In genomic region chr1:213938776-213939175, GRCh38 we compare ENCODE assay signal across 37 cellular contexts. TPM values are rescaled to one million over a fixed set of nuclear protein-coding genes. Genes with fewer than 3 reads are reported as not detected.
"Had no signal": no experiment of that assay in that cellular context is flagged by ENCODE, and none has a peak within 500 bp of the region (broad histone marks: within the 10 kb centered on the region; RNA-seq: fewer than 3 reads in every experiment).

No MANE protein-coding gene starts in this region.

- H3K36me3 ChIP-seq: adrenal gland, brain microvascular endothelial cell, breast epithelium, WERI-Rb-1 had no signal

- H3K27me3 Mint-ChIP-seq: activated CD4-positive, alpha-beta memory T cell treated with anti-CD3 and anti-CD28 coated beads for 36 hours; activated CD4-positive, alpha-beta T cell treated with anti-CD3 and anti-CD28 coated beads, Interleukin-2, amount 10 ng/mL, durations not matched to agents 24 days and 14 days; activated CD8-positive, alpha-beta T cell treated with anti-CD3 and anti-CD28 coated beads for 36 hours; activated naive CD8-positive, alpha-beta T cell treated with anti-CD3 and anti-CD28 coated beads for 36 hours; activated T-helper 17 cell treated with anti-CD3 and anti-CD28 coated beads, Interleukin-2, amount 50 U/mL, for 72 hours had no signal

- H3K9me3 Mint-ChIP-seq: activated CD4-positive, alpha-beta memory T cell treated with anti-CD3 and anti-CD28 coated beads for 36 hours; activated CD4-positive, alpha-beta T cell treated with anti-CD3 and anti-CD28 coated beads, Interleukin-2, amount 10 ng/mL, durations not matched to agents 24 days and 14 days; activated T-cell treated with anti-CD3 and anti-CD28 coated beads, Interleukin-2, amount 50 U/mL, for 72 hours; activated T-helper 1 cell treated with anti-CD3 and anti-CD28 coated beads, Interleukin-12 subunit alpha, Interleukin-12 subunit beta, Interleukin-2, Interleukin-4 antibody, amounts not matched to agents 30 ng/mL and 10 ng/mL and 1 ng/mL, durations not matched to agents 14 hours and 24 hours and 36 hours; T-helper 1 cell treated with Interleukin-12 subunit alpha and Interleukin-12 subunit beta and Interleukin-4 antibody, amounts not matched to agents 30 μg/mL and 1 μg/mL, for 36 hours; T-helper 2 cell treated with Interferon-gamma antibody and Interleukin-4, amounts not matched to agents 5 μg/mL and 100 μg/mL, for 36 hours; WTC11 had no signal

- H3K9me3 ChIP-seq: adrenal gland, body of pancreas had no signal

- H3K4me1 ChIP-seq: adrenal gland, breast epithelium had no signal

- DNase-seq: activated CD4-positive, alpha-beta memory T cell treated with anti-CD3 and anti-CD28 coated beads for 36 hours; activated CD4-positive, alpha-beta T cell treated with anti-CD3 and anti-CD28 coated beads for 4 hours; activated CD4-positive, alpha-beta T cell treated with anti-CD3 and anti-CD28 coated beads, Interleukin-2, amount 10 ng/mL, durations not matched to agents 24 days and 14 days; activated CD4-positive, alpha-beta T cell treated with anti-CD3 and anti-CD28 coated beads, Interleukin-2, amount 50 U/mL, for 1 hour; activated CD4-positive, alpha-beta T cell treated with anti-CD3 and anti-CD28 coated beads, Interleukin-2, amount 50 U/mL, for 4 hours; activated CD4-positive, CD25-positive, alpha-beta regulatory T cell; activated CD4-positive, CD25-positive, alpha-beta regulatory T cell treated with anti-CD3 and anti-CD28 coated beads, Interleukin-2, amount 50 U/mL, for 72 hours; activated CD8-positive, alpha-beta memory T cell treated with anti-CD3 and anti-CD28 coated beads, Interleukin-2, amount 50 U/mL, for 4 hours; activated CD8-positive, alpha-beta T cell treated with anti-CD3 and anti-CD28 coated beads for 36 hours; activated effector memory CD4-positive, alpha-beta T cell treated with anti-CD3 and anti-CD28 coated beads, Interleukin-2, amount 50 U/mL, for 16 hours; activated gamma-delta T cell treated with Interleukin-2 at 50 U/mL for 16 hours; activated naive CD4-positive, alpha-beta T cell; activated naive CD4-positive, alpha-beta T cell treated with anti-CD3 and anti-CD28 coated beads for 36 hours; activated naive CD4-positive, alpha-beta T cell treated with anti-CD3 and anti-CD28 coated beads, Interleukin-2, amount 50 U/mL, for 16 hours; activated naive CD8-positive, alpha-beta T cell treated with anti-CD3 and anti-CD28 coated beads for 36 hours; activated T-cell treated with anti-CD3 and anti-CD28 coated beads for 4 hours; activated T-cell treated with anti-CD3 and anti-CD28 coated beads, Interleukin-2, amount 50 U/mL, for 1 hour; activated T-cell treated with anti-CD3 and anti-CD28 coated beads, Interleukin-2, amount 50 U/mL, for 4 hours; activated T-cell treated with anti-CD3 and anti-CD28 coated beads, Interleukin-2, amount 50 U/mL, for 72 hours; adrenal gland; amniotic stem cell; aorta; body of pancreas; brain microvascular endothelial cell; central memory CD4-positive, alpha-beta T cell; T-helper 1 cell; T-helper 2 cell; T-helper 9 cell; WERI-Rb-1 had no signal

- H3K4me1 Mint-ChIP-seq: activated CD4-positive, alpha-beta T cell treated with anti-CD3 and anti-CD28 coated beads, Interleukin-2, amount 10 ng/mL, durations not matched to agents 24 days and 14 days; activated naive CD8-positive, alpha-beta T cell treated with anti-CD3 and anti-CD28 coated beads for 36 hours; activated T-helper 17 cell treated with anti-CD3 and anti-CD28 coated beads, Interleukin-2, amount 50 U/mL, for 72 hours had no signal

- H3K27me3 ChIP-seq: adrenal gland, body of pancreas, brain microvascular endothelial cell, breast epithelium had no signal

- ATAC-seq: activated CD8-positive, alpha-beta T cell treated with anti-CD3 and anti-CD28 coated beads for 36 hours; activated naive CD4-positive, alpha-beta T cell treated with anti-CD3 and anti-CD28 coated beads, Interleukin-2, amount 50 U/mL, for 72 hours; activated T-cell treated with anti-CD3 and anti-CD28 coated beads, Interleukin-2, amount 50 U/mL, for 4 hours; activated T-cell treated with anti-CD3 and anti-CD28 coated beads, Interleukin-2, amount 50 U/mL, for 72 hours; activated T-helper 17 cell treated with anti-CD3 and anti-CD28 coated beads, Interleukin-2, amount 50 U/mL, for 72 hours; body of pancreas; WTC11 had no signal

- H3K4me3 Mint-ChIP-seq: activated CD4-positive, alpha-beta memory T cell treated with anti-CD3 and anti-CD28 coated beads for 36 hours; activated CD4-positive, alpha-beta T cell treated with anti-CD3 and anti-CD28 coated beads, Interleukin-2, amount 10 ng/mL, durations not matched to agents 24 days and 14 days; activated CD8-positive, alpha-beta T cell treated with anti-CD3 and anti-CD28 coated beads for 36 hours; activated naive CD4-positive, alpha-beta T cell treated with anti-CD3 and anti-CD28 coated beads for 36 hours; activated naive CD8-positive, alpha-beta T cell treated with anti-CD3 and anti-CD28 coated beads for 36 hours; activated T-cell treated with anti-CD3 and anti-CD28 coated beads, Interleukin-2, amount 50 U/mL, for 4 hours; activated T-cell treated with anti-CD3 and anti-CD28 coated beads, Interleukin-2, amount 50 U/mL, for 72 hours; activated T-helper 1 cell treated with anti-CD3 and anti-CD28 coated beads, Interleukin-12 subunit alpha, Interleukin-12 subunit beta, Interleukin-2, Interleukin-4 antibody, amounts not matched to agents 30 ng/mL and 10 ng/mL and 1 ng/mL, durations not matched to agents 14 hours and 24 hours and 36 hours; activated T-helper 17 cell treated with anti-CD3 and anti-CD28 coated beads, Interleukin-2, amount 50 U/mL, for 72 hours; T-helper 1 cell treated with Interleukin-12 subunit alpha and Interleukin-12 subunit beta and Interleukin-4 antibody, amounts not matched to agents 30 μg/mL and 1 μg/mL, for 36 hours; T-helper 2 cell treated with Interferon-gamma antibody and Interleukin-4, amounts not matched to agents 5 μg/mL and 100 μg/mL, for 36 hours; WTC11 had no signal

- H3K27ac ChIP-seq: adrenal gland, body of pancreas, brain microvascular endothelial cell, breast epithelium, WERI-Rb-1 had no signal

- H3K27ac Mint-ChIP-seq: activated CD4-positive, alpha-beta memory T cell treated with anti-CD3 and anti-CD28 coated beads for 36 hours; activated CD4-positive, alpha-beta T cell treated with anti-CD3 and anti-CD28 coated beads, Interleukin-2, amount 10 ng/mL, durations not matched to agents 24 days and 14 days; activated CD8-positive, alpha-beta T cell treated with anti-CD3 and anti-CD28 coated beads for 36 hours; activated naive CD4-positive, alpha-beta T cell treated with anti-CD3 and anti-CD28 coated beads for 36 hours; activated naive CD4-positive, alpha-beta T cell treated with anti-CD3 and anti-CD28 coated beads, Interleukin-2, amount 50 U/mL, for 72 hours; activated naive CD8-positive, alpha-beta T cell treated with anti-CD3 and anti-CD28 coated beads for 36 hours; activated T-cell treated with anti-CD3 and anti-CD28 coated beads, Interleukin-2, amount 50 U/mL, for 72 hours; activated T-helper 1 cell treated with anti-CD3 and anti-CD28 coated beads, Interleukin-12 subunit alpha, Interleukin-12 subunit beta, Interleukin-2, Interleukin-4 antibody, amounts not matched to agents 30 ng/mL and 10 ng/mL and 1 ng/mL, durations not matched to agents 14 hours and 24 hours and 36 hours; activated T-helper 17 cell treated with anti-CD3 and anti-CD28 coated beads, Interleukin-2, amount 50 U/mL, for 72 hours; T-helper 1 cell treated with Interleukin-12 subunit alpha and Interleukin-12 subunit beta and Interleukin-4 antibody, amounts not matched to agents 30 μg/mL and 1 μg/mL, for 36 hours; T-helper 2 cell treated with Interferon-gamma antibody and Interleukin-4, amounts not matched to agents 5 μg/mL and 100 μg/mL, for 36 hours; WTC11 had no signal

- H3K36me3 Mint-ChIP-seq: activated CD4-positive, alpha-beta memory T cell treated with anti-CD3 and anti-CD28 coated beads for 36 hours; activated naive CD8-positive, alpha-beta T cell treated with anti-CD3 and anti-CD28 coated beads for 36 hours; WTC11 had no signal

- H3K4me3 ChIP-seq: adrenal gland, body of pancreas, breast epithelium had no signal

RNA-seq across cellular contexts. Expression of gene PROX1, which starts 49.0 kb away (rescaled TPM):
- total RNA-seq: activated CD4-positive, alpha-beta T cell treated with anti-CD3 and anti-CD28 coated beads, Interleukin-2, amount 10 ng/mL, durations not matched to agents 24 days and 14 days; activated CD8-positive, alpha-beta memory T cell treated with anti-CD3 and anti-CD28 coated beads for 36 hours; activated naive CD8-positive, alpha-beta T cell treated with anti-CD3 and anti-CD28 coated beads for 36 hours; activated T-helper 1 cell treated with anti-CD3 and anti-CD28 coated beads, Interleukin-12 subunit alpha, Interleukin-12 subunit beta, Interleukin-2, Interleukin-4 antibody, amounts not matched to agents 30 ng/mL and 10 ng/mL and 1 ng/mL, durations not matched to agents 14 hours and 24 hours and 36 hours had no signal
